ENCODE assay signal across 38 cellular contexts in the genomic region with DNA sequence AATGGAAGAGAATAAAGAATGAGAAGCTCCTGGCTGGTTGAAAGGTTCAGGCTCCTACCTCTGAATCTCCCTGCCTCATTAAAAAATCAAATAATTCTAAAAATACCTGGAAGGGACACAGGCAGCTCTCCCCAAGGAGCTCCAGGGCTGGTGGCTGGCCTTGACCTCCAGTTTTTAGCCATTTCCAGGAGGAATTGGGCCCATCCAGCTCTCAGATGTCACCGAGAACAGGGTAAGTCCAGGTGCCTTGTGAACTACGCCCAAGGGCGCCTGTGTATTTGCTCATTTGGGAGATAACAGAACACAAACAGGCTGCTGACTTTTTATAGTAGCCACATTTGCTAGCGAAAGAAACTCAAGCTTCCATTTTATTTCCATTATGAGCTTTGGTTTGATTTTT.
"Had no signal": no experiment of that assay in that cellular context is flagged by ENCODE, and none has a peak within 500 bp of the region (broad histone marks: within the 10 kb centered on the region; RNA-seq: fewer than 3 reads in every experiment).

No MANE protein-coding gene starts in this region.

- H3K27ac ChIP-seq: adrenal gland, ascending aorta, body of pancreas, brain microvascular endothelial cell, breast epithelium, cardiac muscle cell had no signal

- H3K9me3 ChIP-seq: adrenal gland, ascending aorta, body of pancreas had no signal

- H3K27me3 Mint-ChIP-seq: activated naive CD4-positive, alpha-beta T cell treated with anti-CD3 and anti-CD28 coated beads, Interleukin-2, amount 10 ng/mL, durations not matched to agents 7 days and 5 days; activated naive CD8-positive, alpha-beta T cell treated with anti-CD3 and anti-CD28 coated beads, Interleukin-2, amount 10 ng/mL, durations not matched to agents 7 days and 5 days had no signal

- H3K36me3 Mint-ChIP-seq: activated naive CD4-positive, alpha-beta T cell treated with anti-CD3 and anti-CD28 coated beads, Interleukin-2, amount 10 ng/mL, durations not matched to agents 7 days and 5 days; activated naive CD4-positive, alpha-beta T cell treated with anti-CD3 and anti-CD28 coated beads, Interleukin-2, amount 50 U/mL, for 24 hours; activated naive CD4-positive, alpha-beta T cell treated with anti-CD3 and anti-CD28 coated beads, Interleukin-2, amount 50 U/mL, for 72 hours; activated naive CD8-positive, alpha-beta T cell; activated naive CD8-positive, alpha-beta T cell treated with anti-CD3 and anti-CD28 coated beads for 36 hours; activated naive CD8-positive, alpha-beta T cell treated with anti-CD3 and anti-CD28 coated beads, Interleukin-2, amount 10 ng/mL, durations not matched to agents 7 days and 5 days; brain had no signal

- H3K27ac Mint-ChIP-seq: activated naive CD4-positive, alpha-beta T cell treated with anti-CD3 and anti-CD28 coated beads for 36 hours; activated naive CD4-positive, alpha-beta T cell treated with anti-CD3 and anti-CD28 coated beads, Interleukin-2, amount 10 ng/mL, durations not matched to agents 7 days and 5 days; activated naive CD4-positive, alpha-beta T cell treated with anti-CD3 and anti-CD28 coated beads, Interleukin-2, amount 50 U/mL, for 24 hours; activated naive CD4-positive, alpha-beta T cell treated with anti-CD3 and anti-CD28 coated beads, Interleukin-2, amount 50 U/mL, for 72 hours; activated naive CD8-positive, alpha-beta T cell; activated naive CD8-positive, alpha-beta T cell treated with anti-CD3 and anti-CD28 coated beads for 36 hours; activated naive CD8-positive, alpha-beta T cell treated with anti-CD3 and anti-CD28 coated beads, Interleukin-2, amount 10 ng/mL, durations not matched to agents 7 days and 5 days; activated naive CD8-positive, alpha-beta T cell treated with anti-CD3 and anti-CD28 coated beads, Interleukin-2, amount 50 U/mL, for 24 hours; activated T-cell treated with anti-CD3 and anti-CD28 coated beads, Interleukin-2, amount 50 U/mL, for 24 hours; activated T-cell treated with anti-CD3 and anti-CD28 coated beads, Interleukin-2, amount 50 U/mL, for 72 hours; activated T-helper 1 cell treated with anti-CD3 and anti-CD28 coated beads, Interleukin-12 subunit alpha, Interleukin-12 subunit beta, Interleukin-2, Interleukin-4 antibody, amounts not matched to agents 30 ng/mL and 10 ng/mL and 1 ng/mL, durations not matched to agents 14 hours and 24 hours and 36 hours; activated T-helper 17 cell treated with anti-CD3 and anti-CD28 coated beads, Interleukin-2, amount 50 U/mL, for 72 hours; activated T-helper 2 cell treated with anti-CD3 and anti-CD28 coated beads, Interferon-gamma antibody, Interleukin-2, Interleukin-4, amounts not matched to agents 10 μg/mL and 5 μg/mL and 100 μg/mL, durations not matched to agents 14 hours and 24 hours and 36 hours; brain had no signal

- H3K4me1 ChIP-seq: adrenal gland, ascending aorta, body of pancreas, breast epithelium had no signal

- ATAC-seq: activated naive CD4-positive, alpha-beta T cell treated with anti-CD3 and anti-CD28 coated beads, Interleukin-2, amount 50 U/mL, for 72 hours; activated naive CD8-positive, alpha-beta T cell treated with anti-CD3 and anti-CD28 coated beads, Interleukin-2, amount 50 U/mL, for 24 hours; activated T-cell treated with anti-CD3 and anti-CD28 coated beads, Interleukin-2, amount 50 U/mL, for 4 hours; activated T-cell treated with anti-CD3 and anti-CD28 coated beads, Interleukin-2, amount 50 U/mL, for 72 hours; activated T-helper 17 cell treated with anti-CD3 and anti-CD28 coated beads, Interleukin-2, amount 50 U/mL, for 72 hours; body of pancreas had no signal

- H3K27me3 ChIP-seq: adrenal gland, ascending aorta, brain microvascular endothelial cell, cardiac muscle cell had no signal

- H3K9me3 Mint-ChIP-seq: activated naive CD4-positive, alpha-beta T cell treated with anti-CD3 and anti-CD28 coated beads for 36 hours; activated naive CD4-positive, alpha-beta T cell treated with anti-CD3 and anti-CD28 coated beads, Interleukin-2, amount 10 ng/mL, durations not matched to agents 7 days and 5 days; activated naive CD4-positive, alpha-beta T cell treated with anti-CD3 and anti-CD28 coated beads, Interleukin-2, amount 50 U/mL, for 24 hours; activated naive CD4-positive, alpha-beta T cell treated with anti-CD3 and anti-CD28 coated beads, Interleukin-2, amount 50 U/mL, for 72 hours; activated naive CD8-positive, alpha-beta T cell treated with anti-CD3 and anti-CD28 coated beads for 36 hours; activated naive CD8-positive, alpha-beta T cell treated with anti-CD3 and anti-CD28 coated beads, Interleukin-2, amount 10 ng/mL, durations not matched to agents 7 days and 5 days; activated naive CD8-positive, alpha-beta T cell treated with anti-CD3 and anti-CD28 coated beads, Interleukin-2, amount 50 U/mL, for 24 hours; activated T-cell treated with anti-CD3 and anti-CD28 coated beads, Interleukin-2, amount 50 U/mL, for 24 hours; activated T-cell treated with anti-CD3 and anti-CD28 coated beads, Interleukin-2, amount 50 U/mL, for 4 hours; activated T-cell treated with anti-CD3 and anti-CD28 coated beads, Interleukin-2, amount 50 U/mL, for 72 hours; activated T-helper 1 cell treated with anti-CD3 and anti-CD28 coated beads, Interleukin-12 subunit alpha, Interleukin-12 subunit beta, Interleukin-2, Interleukin-4 antibody, amounts not matched to agents 30 ng/mL and 10 ng/mL and 1 ng/mL, durations not matched to agents 14 hours and 24 hours and 36 hours; activated T-helper 17 cell treated with anti-CD3 and anti-CD28 coated beads, Interleukin-2, amount 50 U/mL, for 72 hours; activated T-helper 2 cell treated with anti-CD3 and anti-CD28 coated beads, Interferon-gamma antibody, Interleukin-2, Interleukin-4, amounts not matched to agents 10 μg/mL and 5 μg/mL and 100 μg/mL, durations not matched to agents 14 hours and 24 hours and 36 hours; central memory CD8-positive, alpha-beta T cell had no signal

- H3K4me3 ChIP-seq: adrenal gland, ascending aorta, body of pancreas, breast epithelium, cardiac muscle cell had no signal

- H3K36me3 ChIP-seq: adrenal gland, ascending aorta, brain microvascular endothelial cell, breast epithelium, cardiac muscle cell had no signal

- H3K4me3 Mint-ChIP-seq: activated naive CD4-positive, alpha-beta T cell treated with anti-CD3 and anti-CD28 coated beads for 36 hours; activated naive CD4-positive, alpha-beta T cell treated with anti-CD3 and anti-CD28 coated beads, Interleukin-2, amount 10 ng/mL, durations not matched to agents 7 days and 5 days; activated naive CD4-positive, alpha-beta T cell treated with anti-CD3 and anti-CD28 coated beads, Interleukin-2, amount 50 U/mL, for 24 hours; activated naive CD8-positive, alpha-beta T cell; activated naive CD8-positive, alpha-beta T cell treated with anti-CD3 and anti-CD28 coated beads for 36 hours; activated naive CD8-positive, alpha-beta T cell treated with anti-CD3 and anti-CD28 coated beads, Interleukin-2, amount 10 ng/mL, durations not matched to agents 7 days and 5 days; activated naive CD8-positive, alpha-beta T cell treated with anti-CD3 and anti-CD28 coated beads, Interleukin-2, amount 50 U/mL, for 24 hours; activated T-cell treated with anti-CD3 and anti-CD28 coated beads, Interleukin-2, amount 50 U/mL, for 24 hours; activated T-cell treated with anti-CD3 and anti-CD28 coated beads, Interleukin-2, amount 50 U/mL, for 4 hours; activated T-cell treated with anti-CD3 and anti-CD28 coated beads, Interleukin-2, amount 50 U/mL, for 72 hours; activated T-helper 1 cell treated with anti-CD3 and anti-CD28 coated beads, Interleukin-12 subunit alpha, Interleukin-12 subunit beta, Interleukin-2, Interleukin-4 antibody, amounts not matched to agents 30 ng/mL and 10 ng/mL and 1 ng/mL, durations not matched to agents 14 hours and 24 hours and 36 hours; activated T-helper 17 cell treated with anti-CD3 and anti-CD28 coated beads, Interleukin-2, amount 50 U/mL, for 72 hours; brain; central memory CD8-positive, alpha-beta T cell had no signal

- H3K4me1 Mint-ChIP-seq: activated naive CD4-positive, alpha-beta T cell treated with anti-CD3 and anti-CD28 coated beads, Interleukin-2, amount 10 ng/mL, durations not matched to agents 7 days and 5 days; activated naive CD4-positive, alpha-beta T cell treated with anti-CD3 and anti-CD28 coated beads, Interleukin-2, amount 50 U/mL, for 24 hours; activated naive CD8-positive, alpha-beta T cell treated with anti-CD3 and anti-CD28 coated beads for 36 hours; activated naive CD8-positive, alpha-beta T cell treated with anti-CD3 and anti-CD28 coated beads, Interleukin-2, amount 10 ng/mL, durations not matched to agents 7 days and 5 days; activated naive CD8-positive, alpha-beta T cell treated with anti-CD3 and anti-CD28 coated beads, Interleukin-2, amount 50 U/mL, for 24 hours; activated T-helper 17 cell treated with anti-CD3 and anti-CD28 coated beads, Interleukin-2, amount 50 U/mL, for 72 hours; brain; central memory CD8-positive, alpha-beta T cell had no signal

- DNase-seq: activated effector memory CD4-positive, alpha-beta T cell treated with anti-CD3 and anti-CD28 coated beads, Interleukin-2, amount 50 U/mL, for 16 hours; activated effector memory CD4-positive, alpha-beta T cell treated with Interleukin-2 at 50 U/mL for 16 hours; activated gamma-delta T cell; activated gamma-delta T cell treated with Interleukin-2 at 50 U/mL for 16 hours; activated naive CD4-positive, alpha-beta T cell; activated naive CD4-positive, alpha-beta T cell treated with anti-CD3 and anti-CD28 coated beads for 36 hours; activated naive CD4-positive, alpha-beta T cell treated with anti-CD3 and anti-CD28 coated beads, Interleukin-2, amount 10 ng/mL, durations not matched to agents 7 days and 5 days; activated naive CD4-positive, alpha-beta T cell treated with anti-CD3 and anti-CD28 coated beads, Interleukin-2, amount 50 U/mL, for 16 hours; activated naive CD4-positive, alpha-beta T cell treated with Interleukin-2 at 50 U/mL for 16 hours; activated naive CD8-positive, alpha-beta T cell treated with anti-CD3 and anti-CD28 coated beads for 36 hours; activated naive CD8-positive, alpha-beta T cell treated with anti-CD3 and anti-CD28 coated beads, Interleukin-2, amount 10 ng/mL, durations not matched to agents 7 days and 5 days; activated naive CD8-positive, alpha-beta T cell treated with anti-CD3 and anti-CD28 coated beads, Interleukin-2, amount 50 U/mL, for 24 hours; activated T-cell treated with anti-CD3 and anti-CD28 coated beads, Interleukin-2, amount 50 U/mL, for 1 hour; activated T-cell treated with anti-CD3 and anti-CD28 coated beads, Interleukin-2, amount 50 U/mL, for 24 hours; activated T-cell treated with anti-CD3 and anti-CD28 coated beads, Interleukin-2, amount 50 U/mL, for 4 hours; activated T-cell treated with anti-CD3 and anti-CD28 coated beads, Interleukin-2, amount 50 U/mL, for 48 hours; activated T-cell treated with anti-CD3 and anti-CD28 coated beads, Interleukin-2, amount 50 U/mL, for 72 hours; adrenal gland; amniotic stem cell; amygdala; anterior cingulate cortex; aorta; body of pancreas; brain microvascular endothelial cell; caudate nucleus; central memory CD4-positive, alpha-beta T cell; cerebellar nuclear complex had no signal
